Comparison of ENCODE assay signal across 27 cellular contexts in genomic region chr10:63375458-63375857, GRCh38.
DNase-seq lines count a peak whose midpoint lies in the region; ATAC-seq, FAIRE-seq and TF ChIP-seq lines count a peak whose summit lies in the region.
"Had no signal": no experiment of that assay in that cellular context is flagged by ENCODE, and none has a peak within 500 bp of the region (broad histone marks: within the 10 kb centered on the region; RNA-seq: fewer than 3 reads in every experiment).

No MANE protein-coding gene starts in this region.

- H2AFZ ChIP-seq in HepG2 (ENCODE audit: low read length) = no peak overlapping the region

- H3K9me3 ChIP-seq in HepG2 (ENCODE audit: low read length) (no peaks in the 10 kb centered on the region), colonic mucosa (no peaks in the 10 kb centered on the region)
- H3K9me3 ChIP-seq: BLaER1, gastroesophageal sphincter, SK-N-SH, transverse colon had no signal

- no TSS peak for BruUV-seq in HepG2 (replicated peaks; lab: Mats Ljungman, UMichigan)

- H3K27ac ChIP-seq in HepG2 (ENCODE audit: extremely low read length, insufficient read depth, low read length) = no peak overlapping the region
- H3K27ac ChIP-seq in colonic mucosa = no peak overlapping the region
- H3K27ac ChIP-seq: BLaER1, gastroesophageal sphincter, transverse colon had no signal

- in situ Hi-C loops in HepG2 (cut with HindIII; ENCODE audit: extremely low pct_ligation_motif_present, low pct_unique_long_range_greater_than_20kb) = no loop called here

- H3K79me2 ChIP-seq in HepG2 (ENCODE audit: insufficient read depth, low read length) = peaks cover 1% of the 10 kb centered on the region

- FAIRE-seq in HepG2 (lab: Jason Lieb, UNC) = no peak
- FAIRE-seq: GM12891, RCC 7860 had no signal

- TF ChIP-seq RAD21 in HepG2 (CRISPR knock-in tag; IDR thresholded peaks at IDR 0.05) = no peak

- H3K4me1 Mint-ChIP-seq in activated CD4-positive, alpha-beta memory T cell treated with anti-CD3 and anti-CD28 coated beads, Interleukin-2, amount 10 ng/mL, durations not matched to agents 7 days and 5 days = peaks cover 13% of the 10 kb centered on the region
- H3K4me1 Mint-ChIP-seq: brain had no signal

- CTCF ChIA-PET in HepG2 (lab: Yijun Ruan, JAX; ENCODE audit: low intra/inter-chr PET ratio, low total read pairs) = no interaction called here
- CTCF ChIA-PET in activated CD4-positive, alpha-beta memory T cell treated with anti-CD3 and anti-CD28 coated beads, Interleukin-2, amount 10 ng/mL, durations not matched to agents 7 days and 5 days (lab: Charles Lee) = no interaction called here

- peaks cover 0 to 5% of the 10 kb centered on the region in 2 experiments; a peak in 1 of 5 replicates for H3K36me3 ChIP-seq in HepG2 (replicated peaks in 1 of 2; ENCODE audit: control insufficient read depth in 1 of 2, insufficient read depth in 2 of 2, low read length in 2 of 2)
- no peaks in the 10 kb centered on the region for H3K36me3 ChIP-seq in colonic mucosa
- H3K36me3 ChIP-seq: transverse colon had no signal

- POLR2A ChIA-PET in HepG2 (lab: Yijun Ruan, JAX) = no interaction called here
- POLR2A ChIA-PET in activated CD4-positive, alpha-beta memory T cell treated with anti-CD3 and anti-CD28 coated beads, Interleukin-2, amount 10 ng/mL, durations not matched to agents 7 days and 5 days (lab: Charles Lee) = no interaction called here

- H3K4me1 ChIP-seq in HepG2 (ENCODE audit: insufficient read depth, low read length) (no peaks in the 10 kb centered on the region), colonic mucosa (no peaks in the 10 kb centered on the region)

- no peaks in the 10 kb centered on the region; a peak in 1 of 5 replicates for H3K27me3 ChIP-seq in HepG2 (ENCODE audit: control insufficient read depth in 1 of 2, insufficient read depth in 2 of 2, low read length in 2 of 2)
- H3K27me3 ChIP-seq in colonic mucosa = no peaks in the 10 kb centered on the region
- H3K27me3 ChIP-seq: BLaER1, gastroesophageal sphincter, transverse colon had no signal

- no peak for TF ChIP-seq CTCF in HepG2 (CRISPR knock-in tag; IDR thresholded peaks at IDR 0.05)
- TF ChIP-seq CTCF in colonic mucosa (IDR thresholded peaks at IDR 0.05) = no peak

- TF ChIP-seq POLR2A in HepG2 (IDR thresholded peaks at IDR 0.05; ENCODE audit: insufficient read depth in 1 of 2, low read depth in 2 of 2, low read length in 2 of 2) = no peak

- peaks cover 14% of the 10 kb centered on the region for H3K36me3 Mint-ChIP-seq in activated CD4-positive, alpha-beta memory T cell treated with anti-CD3 and anti-CD28 coated beads, Interleukin-2, amount 10 ng/mL, durations not matched to agents 7 days and 5 days (ENCODE audit: low read depth)

- no peak for TF ChIP-seq EP300 in HepG2 (IDR thresholded peaks at IDR 0.05; ENCODE audit: low read depth in 2 of 2, low read length in 2 of 2)
- TF ChIP-seq EP300 in HepG2 (CRISPR knock-in tag; IDR thresholded peaks at IDR 0.05; ENCODE audit: borderline replicate concordance) = no peak

- peaks cover 3% of the 10 kb centered on the region for H3K9me3 Mint-ChIP-seq in activated CD4-positive, alpha-beta memory T cell treated with anti-CD3 and anti-CD28 coated beads, Interleukin-2, amount 10 ng/mL, durations not matched to agents 7 days and 5 days
- H3K9me3 Mint-ChIP-seq: activated B cell treated with CpG ODN at 0.5 μM for 24 hours; activated CD4-positive, alpha-beta memory T cell treated with anti-CD3 and anti-CD28 coated beads for 36 hours; activated naive CD8-positive, alpha-beta T cell treated with anti-CD3 and anti-CD28 coated beads, Interleukin-2, amount 50 U/mL, for 24 hours had no signal

- peak; percentile 23 for ATAC-seq in left ventricle myocardium superior
- ATAC-seq in HepG2 = no peak
- no peak for ATAC-seq in HG02759 (IDR thresholded peaks at IDR 0.05; ENCODE audit: unreplicated experiment)
- ATAC-seq: activated naive CD8-positive, alpha-beta T cell treated with anti-CD3 and anti-CD28 coated beads, Interleukin-2, amount 50 U/mL, for 24 hours had no signal

- no peak overlapping the region for H3K4me3 ChIP-seq in HepG2 (replicated peaks in 1 of 3; ENCODE audit: insufficient read depth in 1 of 3, low read depth in 2 of 3, low read length in 3 of 3)
- H3K4me3 ChIP-seq in colonic mucosa = no peak overlapping the region
- H3K4me3 ChIP-seq: BLaER1, gastroesophageal sphincter, transverse colon had no signal

- intact Hi-C loops in left ventricle myocardium superior (cut with micrococcal nuclease) (no loop called here), cardiac septum (cut with DNase I) (no loop called here), HepG2 (cut with micrococcal nuclease; ENCODE audit: unreplicated experiment) (no loop called here), colonic mucosa (cut with DNase I) (no loop called here)

- 92% methylated on average over 5 of the region's 5 CpGs for WGBS in HepG2 (ENCODE audit: low lambda C conversion rate)

- no peak overlapping the region for H3K4me2 ChIP-seq in HepG2 (ENCODE audit: low read depth, low read length)
- H3K4me2 ChIP-seq: BLaER1, SK-N-SH had no signal

- no peak overlapping the region for H3K27ac Mint-ChIP-seq in activated CD4-positive, alpha-beta memory T cell treated with anti-CD3 and anti-CD28 coated beads, Interleukin-2, amount 10 ng/mL, durations not matched to agents 7 days and 5 days
- H3K27ac Mint-ChIP-seq: activated B cell treated with CpG ODN at 0.5 μM for 24 hours; activated CD4-positive, alpha-beta memory T cell treated with anti-CD3 and anti-CD28 coated beads for 36 hours; activated naive CD8-positive, alpha-beta T cell treated with anti-CD3 and anti-CD28 coated beads, Interleukin-2, amount 50 U/mL, for 24 hours; brain had no signal

- no peaks in the 10 kb centered on the region for H3K27me3 Mint-ChIP-seq in activated CD4-positive, alpha-beta memory T cell treated with anti-CD3 and anti-CD28 coated beads, Interleukin-2, amount 10 ng/mL, durations not matched to agents 7 days and 5 days
- H3K27me3 Mint-ChIP-seq: activated B cell treated with CpG ODN at 0.5 μM for 24 hours; activated CD4-positive, alpha-beta memory T cell treated with anti-CD3 and anti-CD28 coated beads for 36 hours; activated naive CD8-positive, alpha-beta T cell treated with anti-CD3 and anti-CD28 coated beads, Interleukin-2, amount 50 U/mL, for 24 hours; brain; stimulated activated naive CD8-positive, alpha-beta T cell treated with anti-CD3 and anti-CD28 coated beads, Interleukin-15, Interleukin-2, amounts not matched to agents 100 ng/mL and 50 ng/mL, for 24 hours had no signal

- H3K9ac ChIP-seq in HepG2 (ENCODE audit: insufficient read depth, low read depth, low read length) = no peak overlapping the region
- no peak overlapping the region for H3K9ac ChIP-seq in colonic mucosa (ENCODE audit: low read depth in 2 of 2, low read length in 2 of 2)
- H3K9ac ChIP-seq: BLaER1, SK-N-SH had no signal

- H4K20me1 ChIP-seq in HepG2 (ENCODE audit: insufficient read depth, low read length) = no peaks in the 10 kb centered on the region

- no peak for DNase-seq in left ventricle myocardium superior
- no peak for DNase-seq in cardiac septum (ENCODE audit: low spot score)
- DNase-seq in amniotic epithelial cell (ENCODE audit: low read depth) = peak; percentile 27
- DNase-seq in HepG2 (ENCODE audit: low spot score) = no peak
- no peak for DNase-seq in activated CD4-positive, alpha-beta memory T cell treated with anti-CD3 and anti-CD28 coated beads, Interleukin-2, amount 10 ng/mL, durations not matched to agents 7 days and 5 days
- no peak for DNase-seq in SIG-M5 treated with dmso at 0.1 percent for 504 hours (lab: John Stamatoyannopoulos, UW; ENCODE audit: unreplicated experiment)
- DNase-seq in colonic mucosa = no peak
- DNase-seq: activated B cell treated with CpG ODN at 0.5 μM for 24 hours; activated CD4-positive, alpha-beta memory T cell treated with anti-CD3 and anti-CD28 coated beads for 36 hours; activated effector memory CD4-positive, alpha-beta T cell treated with anti-CD3 and anti-CD28 coated beads, Interleukin-2, amount 50 U/mL, for 16 hours; activated naive CD8-positive, alpha-beta T cell treated with anti-CD3 and anti-CD28 coated beads, Interleukin-2, amount 50 U/mL, for 24 hours; activated T-cell treated with anti-CD3 and anti-CD28 coated beads for 4 hours; DND-41; NCI-H1417; NCI-H2081 treated with DMSO at 0.1 percent for 48 hours; NCI-H510A; SK-N-SH; stimulated activated CD4-positive, alpha-beta T cell treated with anti-CD3 and anti-CD28 coated beads, Interleukin-12 subunit alpha, Interleukin-12 subunit beta, amount 100 ng/mL, for 4 hours; stimulated activated CD4-positive, alpha-beta T cell treated with anti-CD3 and anti-CD28 coated beads, Interleukin-4, amount 100 ng/mL, for 4 hours; transverse colon had no signal

- no peak overlapping the region for H3K4me3 Mint-ChIP-seq in activated CD4-positive, alpha-beta memory T cell treated with anti-CD3 and anti-CD28 coated beads, Interleukin-2, amount 10 ng/mL, durations not matched to agents 7 days and 5 days
- H3K4me3 Mint-ChIP-seq: activated B cell treated with CpG ODN at 0.5 μM for 24 hours; activated CD4-positive, alpha-beta memory T cell treated with anti-CD3 and anti-CD28 coated beads for 36 hours; activated naive CD8-positive, alpha-beta T cell treated with anti-CD3 and anti-CD28 coated beads, Interleukin-2, amount 50 U/mL, for 24 hours; brain; stimulated activated naive CD8-positive, alpha-beta T cell treated with anti-CD3 and anti-CD28 coated beads, Interleukin-15, Interleukin-2, amounts not matched to agents 100 ng/mL and 50 ng/mL, for 24 hours had no signal

TF ChIP-seq in HepG2, 621 proteins besides CTCF, POLR2A, EP300 and RAD21:
- TF ChIP-seq RBM39 (IDR thresholded peaks at IDR 0.05; ENCODE audit: low read depth, low read length, poor library complexity, severe bottlenecking) (no peak), ZSCAN29 (CRISPR knock-in tag; conservative IDR thresholded peaks at IDR 0.05) (no peak), WIZ (CRISPR knock-in tag; IDR thresholded peaks at IDR 0.05) (no peak), CEBPG (CRISPR knock-in tag; IDR thresholded peaks at IDR 0.05) (0 out of 2 replicates have a peak, but pooled peaks have one; percentile 3)
